Comparison of ENCODE assay signal across 2 cellular contexts in the genomic region with DNA sequence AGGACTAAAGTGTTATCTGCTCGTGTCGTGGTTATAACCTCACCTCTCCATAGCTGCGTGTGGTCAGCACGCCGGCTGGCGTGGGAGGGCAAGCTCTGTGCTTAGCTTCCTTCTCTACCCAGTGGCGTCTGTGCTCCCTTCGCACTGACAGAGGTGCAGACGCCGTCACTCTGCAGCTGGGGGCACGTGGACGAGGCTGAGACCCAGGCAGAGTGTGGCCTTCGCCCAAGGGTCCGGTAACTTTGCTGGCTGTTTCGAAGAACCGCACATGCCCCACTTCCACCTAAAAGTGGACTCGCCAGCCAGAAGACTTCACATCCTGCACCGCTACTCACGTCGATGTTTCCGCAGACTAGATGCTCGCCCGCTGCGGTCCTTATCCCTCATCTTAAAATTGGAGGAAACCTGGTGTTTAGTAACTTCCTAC.
A peak's percentile ranks its signal among the peaks of the same experiment; 100 is the strongest.
TF ChIP-seq lines count a peak whose summit lies in the region.

No MANE protein-coding gene starts in this region.

TF ChIP-seq in K562, 482 proteins besides CTCF, POLR2A, EP300 and RAD21 (continued from another document and continues in another):
- TF ChIP-seq ZNF124 (CRISPR knock-in tag; IDR thresholded peaks at IDR 0.05): no peak
- TF ChIP-seq TARDBP (IDR thresholded peaks at IDR 0.05): no peak
- peak; percentile 60 for TF ChIP-seq POLR2G (IDR thresholded peaks at IDR 0.05; ENCODE audit: low read depth, low read length)
- TF ChIP-seq ZNF586 (CRISPR knock-in tag; conservative IDR thresholded peaks at IDR 0.05): no peak
- no peak for TF ChIP-seq CEBPB (tag; IDR thresholded peaks at IDR 0.05)
- TF ChIP-seq RBM22 (IDR thresholded peaks at IDR 0.05; ENCODE audit: low read depth, low read length, poor library complexity, severe bottlenecking): peak; percentile 57
- no peak for TF ChIP-seq TEAD1 (CRISPR knock-in tag; IDR thresholded peaks at IDR 0.05)
- no peak for TF ChIP-seq KLF10 (CRISPR knock-in tag; IDR thresholded peaks at IDR 0.05)
- no peak for TF ChIP-seq MAFF (IDR thresholded peaks at IDR 0.05; ENCODE audit: low read length)
- no peak for TF ChIP-seq ZNF57 (CRISPR knock-in tag; IDR thresholded peaks at IDR 0.05)
- TF ChIP-seq, protein P1, sequence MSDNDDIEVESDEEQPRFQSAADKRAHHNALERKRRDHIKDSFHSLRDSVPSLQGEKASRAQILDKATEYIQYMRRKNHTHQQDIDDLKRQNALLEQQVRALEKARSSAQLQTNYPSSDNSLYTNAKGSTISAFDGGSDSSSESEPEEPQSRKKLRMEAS (CRISPR knock-in tag; IDR thresholded peaks at IDR 0.05): peak; percentile 44; the same call in 1 of the 2 replicates
- TF ChIP-seq NFYB (IDR thresholded peaks at IDR 0.05; ENCODE audit: extremely low read depth, insufficient read length): no peak
- TF ChIP-seq BCL6 (CRISPR knock-in tag; IDR thresholded peaks at IDR 0.05): no peak
- TF ChIP-seq, protein P2, sequence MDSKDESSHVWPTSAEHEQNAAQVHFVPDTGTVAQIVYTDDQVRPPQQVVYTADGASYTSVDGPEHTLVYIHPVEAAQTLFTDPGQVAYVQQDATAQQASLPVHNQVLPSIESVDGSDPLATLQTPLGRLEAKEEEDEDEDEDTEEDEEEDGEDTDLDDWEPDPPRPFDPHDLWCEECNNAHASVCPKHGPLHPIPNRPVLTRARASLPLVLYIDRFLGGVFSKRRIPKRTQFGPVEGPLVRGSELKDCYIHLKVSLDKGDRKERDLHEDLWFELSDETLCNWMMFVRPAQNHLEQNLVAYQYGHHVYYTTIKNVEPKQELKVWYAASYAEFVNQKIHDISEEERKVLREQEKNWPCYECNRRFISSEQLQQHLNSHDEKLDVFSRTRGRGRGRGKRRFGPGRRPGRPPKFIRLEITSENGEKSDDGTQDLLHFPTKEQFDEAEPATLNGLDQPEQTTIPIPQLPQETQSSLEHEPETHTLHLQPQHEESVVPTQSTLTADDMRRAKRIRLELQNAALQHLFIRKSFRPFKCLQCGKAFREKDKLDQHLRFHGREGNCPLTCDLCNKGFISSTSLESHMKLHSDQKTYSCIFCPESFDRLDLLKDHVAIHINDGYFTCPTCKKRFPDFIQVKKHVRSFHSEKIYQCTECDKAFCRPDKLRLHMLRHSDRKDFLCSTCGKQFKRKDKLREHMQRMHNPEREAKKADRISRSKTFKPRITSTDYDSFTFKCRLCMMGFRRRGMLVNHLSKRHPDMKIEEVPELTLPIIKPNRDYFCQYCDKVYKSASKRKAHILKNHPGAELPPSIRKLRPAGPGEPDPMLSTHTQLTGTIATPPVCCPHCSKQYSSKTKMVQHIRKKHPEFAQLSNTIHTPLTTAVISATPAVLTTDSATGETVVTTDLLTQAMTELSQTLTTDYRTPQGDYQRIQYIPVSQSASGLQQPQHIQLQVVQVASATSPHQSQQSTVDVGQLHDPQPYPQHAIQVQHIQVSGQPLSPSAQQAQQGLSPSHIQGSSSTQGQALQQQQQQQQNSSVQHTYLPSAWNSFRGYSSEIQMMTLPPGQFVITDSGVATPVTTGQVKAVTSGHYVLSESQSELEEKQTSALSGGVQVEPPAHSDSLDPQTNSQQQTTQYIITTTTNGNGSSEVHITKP (IDR thresholded peaks at IDR 0.05; ENCODE audit: partially characterized antibody): no peak
- TF ChIP-seq, protein P3, sequence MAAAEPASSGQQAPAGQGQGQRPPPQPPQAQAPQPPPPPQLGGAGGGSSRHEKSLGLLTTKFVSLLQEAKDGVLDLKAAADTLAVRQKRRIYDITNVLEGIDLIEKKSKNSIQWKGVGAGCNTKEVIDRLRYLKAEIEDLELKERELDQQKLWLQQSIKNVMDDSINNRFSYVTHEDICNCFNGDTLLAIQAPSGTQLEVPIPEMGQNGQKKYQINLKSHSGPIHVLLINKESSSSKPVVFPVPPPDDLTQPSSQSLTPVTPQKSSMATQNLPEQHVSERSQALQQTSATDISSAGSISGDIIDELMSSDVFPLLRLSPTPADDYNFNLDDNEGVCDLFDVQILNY (CRISPR knock-in tag; IDR thresholded peaks at IDR 0.05): 0 out of 2 replicates have a peak, but pooled peaks have one; percentile 39
- TF ChIP-seq SIX5 (IDR thresholded peaks at IDR 0.05; ENCODE audit: borderline replicate concordance in 1 of 2, insufficient read depth in 1 of 2, low read depth in 1 of 2, low read length in 2 of 2): no peak
- TF ChIP-seq, protein P4, sequence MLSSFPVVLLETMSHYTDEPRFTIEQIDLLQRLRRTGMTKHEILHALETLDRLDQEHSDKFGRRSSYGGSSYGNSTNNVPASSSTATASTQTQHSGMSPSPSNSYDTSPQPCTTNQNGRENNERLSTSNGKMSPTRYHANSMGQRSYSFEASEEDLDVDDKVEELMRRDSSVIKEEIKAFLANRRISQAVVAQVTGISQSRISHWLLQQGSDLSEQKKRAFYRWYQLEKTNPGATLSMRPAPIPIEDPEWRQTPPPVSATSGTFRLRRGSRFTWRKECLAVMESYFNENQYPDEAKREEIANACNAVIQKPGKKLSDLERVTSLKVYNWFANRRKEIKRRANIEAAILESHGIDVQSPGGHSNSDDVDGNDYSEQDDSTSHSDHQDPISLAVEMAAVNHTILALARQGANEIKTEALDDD (IDR thresholded peaks at IDR 0.05): no peak
- TF ChIP-seq ZNF445 (CRISPR knock-in tag; IDR thresholded peaks at IDR 0.05; ENCODE audit: low read depth): no peak
- TF ChIP-seq MXI1 (IDR thresholded peaks at IDR 0.05; ENCODE audit: low read depth, low read length): no peak
- no peak for TF ChIP-seq MYBL2 (IDR thresholded peaks at IDR 0.05; ENCODE audit: low read depth)
- no peak for TF ChIP-seq MYBL2 (CRISPR knock-in tag; IDR thresholded peaks at IDR 0.05; ENCODE audit: borderline replicate concordance)
- 0 out of 2 replicates have a peak, but pooled peaks have one; percentile 15 for TF ChIP-seq SUPT5H (IDR thresholded peaks at IDR 0.05)
- TF ChIP-seq ZNF121 (CRISPR knock-in tag; conservative IDR thresholded peaks at IDR 0.05): no peak
- no peak for TF ChIP-seq HMG20A (CRISPR knock-in tag; conservative IDR thresholded peaks at IDR 0.05)
- TF ChIP-seq, protein P5, sequence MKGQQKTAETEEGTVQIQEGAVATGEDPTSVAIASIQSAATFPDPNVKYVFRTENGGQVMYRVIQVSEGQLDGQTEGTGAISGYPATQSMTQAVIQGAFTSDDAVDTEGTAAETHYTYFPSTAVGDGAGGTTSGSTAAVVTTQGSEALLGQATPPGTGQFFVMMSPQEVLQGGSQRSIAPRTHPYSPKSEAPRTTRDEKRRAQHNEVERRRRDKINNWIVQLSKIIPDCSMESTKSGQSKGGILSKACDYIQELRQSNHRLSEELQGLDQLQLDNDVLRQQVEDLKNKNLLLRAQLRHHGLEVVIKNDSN (CRISPR knock-in tag; IDR thresholded peaks at IDR 0.05): peak; percentile 14; the same call in 1 of the 2 replicates
- TF ChIP-seq SRSF9 (IDR thresholded peaks at IDR 0.05; ENCODE audit: borderline replicate concordance, low read depth, low read length): no peak

TF ChIP-seq in GM23338, 12 proteins besides CTCF, POLR2A, EP300 and RAD21 (continued from another document):
- TF ChIP-seq STAT1 (IDR thresholded peaks at IDR 0.05; ENCODE audit: unreplicated experiment) (no peak), NANOG (IDR thresholded peaks at IDR 0.05; ENCODE audit: borderline replicate concordance) (no peak), ZNF331 (CRISPR knock-in tag; IDR thresholded peaks at IDR 0.05; ENCODE audit: low read depth) (no peak), JUNB (IDR thresholded peaks at IDR 0.05; ENCODE audit: unreplicated experiment) (no peak), CREB1 (CRISPR knock-in tag; IDR thresholded peaks at IDR 0.05; ENCODE audit: low read depth) (no peak), EZH2phosphoT487 (IDR thresholded peaks at IDR 0.05; ENCODE audit: unreplicated experiment) (no peak), POLR2AphosphoS5 (IDR thresholded peaks at IDR 0.05; ENCODE audit: low read depth) (no peak), EZH2 (IDR thresholded peaks at IDR 0.05; ENCODE audit: low read depth, unreplicated experiment) (no peak)
- TF ChIP-seq, protein P6, sequence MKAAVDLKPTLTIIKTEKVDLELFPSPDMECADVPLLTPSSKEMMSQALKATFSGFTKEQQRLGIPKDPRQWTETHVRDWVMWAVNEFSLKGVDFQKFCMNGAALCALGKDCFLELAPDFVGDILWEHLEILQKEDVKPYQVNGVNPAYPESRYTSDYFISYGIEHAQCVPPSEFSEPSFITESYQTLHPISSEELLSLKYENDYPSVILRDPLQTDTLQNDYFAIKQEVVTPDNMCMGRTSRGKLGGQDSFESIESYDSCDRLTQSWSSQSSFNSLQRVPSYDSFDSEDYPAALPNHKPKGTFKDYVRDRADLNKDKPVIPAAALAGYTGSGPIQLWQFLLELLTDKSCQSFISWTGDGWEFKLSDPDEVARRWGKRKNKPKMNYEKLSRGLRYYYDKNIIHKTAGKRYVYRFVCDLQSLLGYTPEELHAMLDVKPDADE (IDR thresholded peaks at IDR 0.05): no peak
- TF ChIP-seq, protein P7, sequence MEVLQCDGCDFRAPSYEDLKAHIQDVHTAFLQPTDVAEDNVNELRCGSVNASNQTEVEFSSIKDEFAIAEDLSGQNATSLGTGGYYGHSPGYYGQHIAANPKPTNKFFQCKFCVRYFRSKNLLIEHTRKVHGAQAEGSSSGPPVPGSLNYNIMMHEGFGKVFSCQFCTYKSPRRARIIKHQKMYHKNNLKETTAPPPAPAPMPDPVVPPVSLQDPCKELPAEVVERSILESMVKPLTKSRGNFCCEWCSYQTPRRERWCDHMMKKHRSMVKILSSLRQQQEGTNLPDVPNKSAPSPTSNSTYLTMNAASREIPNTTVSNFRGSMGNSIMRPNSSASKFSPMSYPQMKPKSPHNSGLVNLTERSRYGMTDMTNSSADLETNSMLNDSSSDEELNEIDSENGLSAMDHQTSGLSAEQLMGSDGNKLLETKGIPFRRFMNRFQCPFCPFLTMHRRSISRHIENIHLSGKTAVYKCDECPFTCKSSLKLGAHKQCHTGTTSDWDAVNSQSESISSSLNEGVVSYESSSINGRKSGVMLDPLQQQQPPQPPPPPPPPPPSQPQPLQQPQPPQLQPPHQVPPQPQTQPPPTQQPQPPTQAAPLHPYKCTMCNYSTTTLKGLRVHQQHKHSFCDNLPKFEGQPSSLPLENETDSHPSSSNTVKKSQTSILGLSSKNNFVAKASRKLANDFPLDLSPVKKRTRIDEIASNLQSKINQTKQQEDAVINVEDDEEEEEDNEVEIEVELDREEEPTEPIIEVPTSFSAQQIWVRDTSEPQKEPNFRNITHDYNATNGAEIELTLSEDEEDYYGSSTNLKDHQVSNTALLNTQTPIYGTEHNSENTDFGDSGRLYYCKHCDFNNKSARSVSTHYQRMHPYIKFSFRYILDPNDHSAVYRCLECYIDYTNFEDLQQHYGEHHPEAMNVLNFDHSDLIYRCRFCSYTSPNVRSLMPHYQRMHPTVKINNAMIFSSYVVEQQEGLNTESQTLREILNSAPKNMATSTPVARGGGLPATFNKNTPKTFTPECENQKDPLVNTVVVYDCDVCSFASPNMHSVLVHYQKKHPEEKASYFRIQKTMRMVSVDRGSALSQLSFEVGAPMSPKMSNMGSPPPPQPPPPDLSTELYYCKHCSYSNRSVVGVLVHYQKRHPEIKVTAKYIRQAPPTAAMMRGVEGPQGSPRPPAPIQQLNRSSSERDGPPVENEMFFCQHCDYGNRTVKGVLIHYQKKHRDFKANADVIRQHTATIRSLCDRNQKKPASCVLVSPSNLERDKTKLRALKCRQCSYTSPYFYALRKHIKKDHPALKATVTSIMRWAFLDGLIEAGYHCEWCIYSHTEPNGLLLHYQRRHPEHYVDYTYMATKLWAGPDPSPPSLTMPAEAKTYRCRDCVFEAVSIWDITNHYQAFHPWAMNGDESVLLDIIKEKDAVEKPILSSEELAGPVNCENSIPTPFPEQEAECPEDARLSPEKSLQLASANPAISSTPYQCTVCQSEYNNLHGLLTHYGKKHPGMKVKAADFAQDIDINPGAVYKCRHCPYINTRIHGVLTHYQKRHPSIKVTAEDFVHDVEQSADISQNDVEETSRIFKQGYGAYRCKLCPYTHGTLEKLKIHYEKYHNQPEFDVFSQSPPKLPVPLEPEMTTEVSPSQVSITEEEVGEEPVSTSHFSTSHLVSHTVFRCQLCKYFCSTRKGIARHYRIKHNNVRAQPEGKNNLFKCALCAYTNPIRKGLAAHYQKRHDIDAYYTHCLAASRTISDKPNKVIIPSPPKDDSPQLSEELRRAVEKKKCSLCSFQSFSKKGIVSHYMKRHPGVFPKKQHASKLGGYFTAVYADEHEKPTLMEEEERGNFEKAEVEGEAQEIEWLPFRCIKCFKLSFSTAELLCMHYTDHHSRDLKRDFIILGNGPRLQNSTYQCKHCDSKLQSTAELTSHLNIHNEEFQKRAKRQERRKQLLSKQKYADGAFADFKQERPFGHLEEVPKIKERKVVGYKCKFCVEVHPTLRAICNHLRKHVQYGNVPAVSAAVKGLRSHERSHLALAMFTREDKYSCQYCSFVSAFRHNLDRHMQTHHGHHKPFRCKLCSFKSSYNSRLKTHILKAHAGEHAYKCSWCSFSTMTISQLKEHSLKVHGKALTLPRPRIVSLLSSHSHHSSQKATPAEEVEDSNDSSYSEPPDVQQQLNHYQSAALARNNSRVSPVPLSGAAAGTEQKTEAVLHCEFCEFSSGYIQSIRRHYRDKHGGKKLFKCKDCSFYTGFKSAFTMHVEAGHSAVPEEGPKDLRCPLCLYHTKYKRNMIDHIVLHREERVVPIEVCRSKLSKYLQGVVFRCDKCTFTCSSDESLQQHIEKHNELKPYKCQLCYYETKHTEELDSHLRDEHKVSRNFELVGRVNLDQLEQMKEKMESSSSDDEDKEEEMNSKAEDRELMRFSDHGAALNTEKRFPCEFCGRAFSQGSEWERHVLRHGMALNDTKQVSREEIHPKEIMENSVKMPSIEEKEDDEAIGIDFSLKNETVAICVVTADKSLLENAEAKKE (CRISPR knock-in tag; IDR thresholded peaks at IDR 0.05): no peak
- TF ChIP-seq, protein P8, sequence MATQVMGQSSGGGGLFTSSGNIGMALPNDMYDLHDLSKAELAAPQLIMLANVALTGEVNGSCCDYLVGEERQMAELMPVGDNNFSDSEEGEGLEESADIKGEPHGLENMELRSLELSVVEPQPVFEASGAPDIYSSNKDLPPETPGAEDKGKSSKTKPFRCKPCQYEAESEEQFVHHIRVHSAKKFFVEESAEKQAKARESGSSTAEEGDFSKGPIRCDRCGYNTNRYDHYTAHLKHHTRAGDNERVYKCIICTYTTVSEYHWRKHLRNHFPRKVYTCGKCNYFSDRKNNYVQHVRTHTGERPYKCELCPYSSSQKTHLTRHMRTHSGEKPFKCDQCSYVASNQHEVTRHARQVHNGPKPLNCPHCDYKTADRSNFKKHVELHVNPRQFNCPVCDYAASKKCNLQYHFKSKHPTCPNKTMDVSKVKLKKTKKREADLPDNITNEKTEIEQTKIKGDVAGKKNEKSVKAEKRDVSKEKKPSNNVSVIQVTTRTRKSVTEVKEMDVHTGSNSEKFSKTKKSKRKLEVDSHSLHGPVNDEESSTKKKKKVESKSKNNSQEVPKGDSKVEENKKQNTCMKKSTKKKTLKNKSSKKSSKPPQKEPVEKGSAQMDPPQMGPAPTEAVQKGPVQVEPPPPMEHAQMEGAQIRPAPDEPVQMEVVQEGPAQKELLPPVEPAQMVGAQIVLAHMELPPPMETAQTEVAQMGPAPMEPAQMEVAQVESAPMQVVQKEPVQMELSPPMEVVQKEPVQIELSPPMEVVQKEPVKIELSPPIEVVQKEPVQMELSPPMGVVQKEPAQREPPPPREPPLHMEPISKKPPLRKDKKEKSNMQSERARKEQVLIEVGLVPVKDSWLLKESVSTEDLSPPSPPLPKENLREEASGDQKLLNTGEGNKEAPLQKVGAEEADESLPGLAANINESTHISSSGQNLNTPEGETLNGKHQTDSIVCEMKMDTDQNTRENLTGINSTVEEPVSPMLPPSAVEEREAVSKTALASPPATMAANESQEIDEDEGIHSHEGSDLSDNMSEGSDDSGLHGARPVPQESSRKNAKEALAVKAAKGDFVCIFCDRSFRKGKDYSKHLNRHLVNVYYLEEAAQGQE (IDR thresholded peaks at IDR 0.05; ENCODE audit: unreplicated experiment): no peak
